ENCODE assay signal across 7 cellular contexts in genomic region chr17:73147791-73148190, GRCh38. TPM values are rescaled to one million over a fixed set of nuclear protein-coding genes. Genes with fewer than 3 reads are reported as not detected.
"Had no signal": no experiment of that assay in that cellular context is flagged by ENCODE, and none has a peak within 500 bp of the region (broad histone marks: within the 10 kb centered on the region; RNA-seq: fewer than 3 reads in every experiment).

No MANE protein-coding gene starts in this region.

RNA-seq across cellular contexts. Expression of gene SSTR2, which starts 17.0 kb away (rescaled TPM):
- total RNA-seq: activated naive CD4-positive, alpha-beta T cell treated with anti-CD3 and anti-CD28 coated beads for 36 hours; activated naive CD8-positive, alpha-beta T cell treated with anti-CD3 and anti-CD28 coated beads, Interleukin-2, amount 10 ng/mL, durations not matched to agents 7 days and 5 days; dermis blood vessel endothelial cell; endothelial cell of umbilical vein; fibroblast of lung; fibroblast of villous mesenchyme; glomerular endothelial cell had no signal
- polyA plus RNA-seq: fibroblast of lung had no signal
